Comparison of ENCODE assay signal across 29 cellular contexts in genomic region chr15:94847325-94847724, GRCh38.
"Had no signal": no experiment of that assay in that cellular context is flagged by ENCODE, and none has a peak within 500 bp of the region (broad histone marks: within the 10 kb centered on the region; RNA-seq: fewer than 3 reads in every experiment).

No MANE protein-coding gene starts in this region.

- ATAC-seq: effector memory CD8-positive, alpha-beta T cell; esophagus mucosa; foreskin keratinocyte; gastrocnemius medialis; gastroesophageal sphincter; heart left ventricle; heart right ventricle had no signal

- H3K9me3 ChIP-seq: colonic mucosa, esophagus squamous epithelium, gastrocnemius medialis had no signal

- H3K27ac ChIP-seq: colonic mucosa, coronary artery, dorsolateral prefrontal cortex, epithelial cell of prostate, esophagus muscularis mucosa, esophagus squamous epithelium, foreskin keratinocyte, gastrocnemius medialis, gastroesophageal sphincter, heart left ventricle, heart right ventricle had no signal

- H3K4me3 Mint-ChIP-seq: dendritic cell treated with granulocyte-macrophage colony-stimulating factor and Interleukin-4, amounts not matched to agents 40 ng/mL and 50 ng/mL, for 4 days; effector memory CD8-positive, alpha-beta T cell; endodermal cell had no signal

- H3K27ac Mint-ChIP-seq: dendritic cell treated with granulocyte-macrophage colony-stimulating factor and Interleukin-4, amounts not matched to agents 40 ng/mL and 50 ng/mL, for 4 days; effector memory CD8-positive, alpha-beta T cell; endodermal cell had no signal

- H3K4me1 ChIP-seq: colonic mucosa had no signal

- H3K36me3 ChIP-seq: colonic mucosa, esophagus muscularis mucosa, esophagus squamous epithelium, gastrocnemius medialis, gastroesophageal sphincter, heart left ventricle, heart right ventricle had no signal

- DNase-seq: colonic mucosa; cortex of kidney; dermis blood vessel endothelial cell; dorsolateral prefrontal cortex; effector CD4-positive, alpha-beta T cell; effector CD8-positive, alpha-beta T cell; effector memory CD4-positive, alpha-beta T cell; effector memory CD8-positive, alpha-beta T cell; endodermal cell; erythroblast; esophagus squamous epithelium; foreskin fibroblast; foreskin keratinocyte; foreskin melanocyte; gastrocnemius medialis; glutamatergic neuron; head of caudate nucleus; heart left ventricle; heart right ventricle had no signal

- FAIRE-seq: colon, endometrium, endothelial cell of umbilical vein, frontal cortex had no signal

- H3K4me3 ChIP-seq: colonic mucosa, coronary artery, dorsolateral prefrontal cortex, esophagus muscularis mucosa, esophagus squamous epithelium, gastrocnemius medialis, gastroesophageal sphincter, heart left ventricle, heart right ventricle had no signal

- H3K27me3 ChIP-seq: colonic mucosa, esophagus muscularis mucosa, foreskin keratinocyte, gastroesophageal sphincter had no signal
